14 cellular contexts compared by ENCODE assay signal in genomic region chr2:237465515-237466227, GRCh38. TPM values are rescaled to one million over a fixed set of nuclear protein-coding genes. Genes with fewer than 3 reads are reported as not detected.
DNase-seq lines count a peak whose midpoint lies in the region; ATAC-seq, FAIRE-seq and TF ChIP-seq lines count a peak whose summit lies in the region.
"Had no signal": no experiment of that assay in that cellular context is flagged by ENCODE, and none has a peak within 500 bp of the region (broad histone marks: within the 10 kb centered on the region; RNA-seq: fewer than 3 reads in every experiment).

No MANE protein-coding gene starts in this region.

- H2AFZ ChIP-seq in hepatocyte = no peak overlapping the region

- H3K27me3 ChIP-seq in hepatocyte = no peaks in the 10 kb centered on the region
- H3K27me3 ChIP-seq: ovary, upper lobe of left lung had no signal

- peak overlapping the region; percentile 6 for H3K27ac Mint-ChIP-seq in activated T-helper 17 cell treated with anti-CD3 and anti-CD28 coated beads, Interleukin-2, amount 50 U/mL, for 72 hours
- H3K27ac Mint-ChIP-seq in CD14-positive monocyte = no peak overlapping the region
- H3K27ac Mint-ChIP-seq: CD4-positive, CD25-positive, alpha-beta regulatory T cell had no signal

- H3K79me2 ChIP-seq in hepatocyte = no peaks in the 10 kb centered on the region

- peak overlapping the region; percentile 61 to 83 for H3K27ac ChIP-seq in A549
- H3K27ac ChIP-seq in hepatocyte = peak overlapping the region; percentile 79
- H3K27ac ChIP-seq: KMS-11, ovary, upper lobe of left lung had no signal

- no peaks in the 10 kb centered on the region for H3K9me2 ChIP-seq in hepatocyte (replicated peaks; ENCODE audit: insufficient read depth)

- ATAC-seq in A549 (peak; percentile 68 to 70; a peak in 5 of 6 replicates), HG03280 (IDR thresholded peaks at IDR 0.05; ENCODE audit: unreplicated experiment) (no peak)
- no peak for ATAC-seq in activated T-helper 17 cell treated with anti-CD3 and anti-CD28 coated beads, Interleukin-2, amount 50 U/mL, for 72 hours (replicated peaks)

- H4K20me1 ChIP-seq in hepatocyte (ENCODE audit: insufficient read depth, poor library complexity, severe bottlenecking) = no peaks in the 10 kb centered on the region

- H3K4me1 Mint-ChIP-seq in activated T-helper 17 cell treated with anti-CD3 and anti-CD28 coated beads, Interleukin-2, amount 50 U/mL, for 72 hours = no peaks in the 10 kb centered on the region
- H3K4me1 Mint-ChIP-seq in CD14-positive monocyte = peaks cover 3% of the 10 kb centered on the region
- H3K4me1 Mint-ChIP-seq: immature natural killer cell had no signal

- FAIRE-seq in A549 (lab: Jason Lieb, UNC) = no peak

- TF ChIP-seq CTCF in A549 (IDR thresholded peaks at IDR 0.05) (no peak), hepatocyte (IDR thresholded peaks at IDR 0.05; ENCODE audit: poor library complexity) (no peak), CD14-positive monocyte (IDR thresholded peaks at IDR 0.05) (no peak)

- no peaks in the 10 kb centered on the region for H3K27me3 Mint-ChIP-seq in activated T-helper 17 cell treated with anti-CD3 and anti-CD28 coated beads, Interleukin-2, amount 50 U/mL, for 72 hours
- peaks cover 0 to 4% (median 0%) of the 10 kb centered on the region in 3 donors for H3K27me3 Mint-ChIP-seq in CD14-positive monocyte (ENCODE audit: low read depth in 3 of 3)
- H3K27me3 Mint-ChIP-seq: CD4-positive, CD25-positive, alpha-beta regulatory T cell had no signal

- H3K4me3 ChIP-seq in A549 = no peak overlapping the region
- H3K4me3 ChIP-seq in hepatocyte = no peak overlapping the region
- H3K4me3 ChIP-seq: ovary, upper lobe of left lung had no signal

- intact Hi-C loops in CD14-positive monocyte (cut with micrococcal nuclease) = no loop called here

- no peak for TF ChIP-seq EP300 in A549 (IDR thresholded peaks at IDR 0.05)

- H3K9me3 Mint-ChIP-seq in activated T-helper 17 cell treated with anti-CD3 and anti-CD28 coated beads, Interleukin-2, amount 50 U/mL, for 72 hours = no peaks in the 10 kb centered on the region
- peaks cover 0 to 6% (median 2%) of the 10 kb centered on the region in 7 donors for H3K9me3 Mint-ChIP-seq in CD14-positive monocyte
- H3K9me3 Mint-ChIP-seq: immature natural killer cell had no signal

- peaks cover 15% of the 10 kb centered on the region; the same call in 2 of the 3 replicates for H3K4me1 ChIP-seq in A549
- H3K4me1 ChIP-seq in hepatocyte (ENCODE audit: insufficient read depth) = peaks cover 6% of the 10 kb centered on the region
- H3K4me1 ChIP-seq: upper lobe of left lung had no signal

- TF ChIP-seq RAD21 in A549 (conservative IDR thresholded peaks at IDR 0.05 in 1 of 2, IDR thresholded peaks at IDR 0.05 in 1 of 2) = no peak

- CTCF ChIA-PET in A549 (lab: Yijun Ruan, JAX) = interaction anchor here (0.7 to 2.0 kb wide), 8 partner anchors 9 to 283 kb away, joined by 3 to 10 read pairs (median 4); partner anchors contain the start of gene MLPH

- no peaks in the 10 kb centered on the region for H3K36me3 Mint-ChIP-seq in activated T-helper 17 cell treated with anti-CD3 and anti-CD28 coated beads, Interleukin-2, amount 50 U/mL, for 72 hours (ENCODE audit: low read depth)
- no peaks in the 10 kb centered on the region for H3K36me3 Mint-ChIP-seq in CD14-positive monocyte
- H3K36me3 Mint-ChIP-seq: immature natural killer cell had no signal

- TF ChIP-seq POLR2A in A549 (IDR thresholded peaks at IDR 0.05; ENCODE audit: low read length) = no peak

- H3K9me3 ChIP-seq in A549 (0 out of 3 replicates have a peak, but pooled peaks cover 3% of the 10 kb centered on the region), hepatocyte (ENCODE audit: low read depth) (no peaks in the 10 kb centered on the region)
- H3K9me3 ChIP-seq: ovary, upper lobe of left lung had no signal

- peak overlapping the region; percentile 15; the same call in 1 of the 3 replicates for H3K4me2 ChIP-seq in A549
- no peak overlapping the region for H3K4me2 ChIP-seq in hepatocyte
- H3K4me2 ChIP-seq: KMS-11 had no signal

- H3K4me3 Mint-ChIP-seq in activated T-helper 17 cell treated with anti-CD3 and anti-CD28 coated beads, Interleukin-2, amount 50 U/mL, for 72 hours = no peak overlapping the region
- no peak overlapping the region for H3K4me3 Mint-ChIP-seq in CD14-positive monocyte
- H3K4me3 Mint-ChIP-seq: CD4-positive, CD25-positive, alpha-beta regulatory T cell; immature natural killer cell had no signal

- DNase-seq in A549 (ENCODE audit: low read depth in 1 of 2, low spot score in 1 of 2) (peak in 1 of 2 experiments; percentile 64), HS-5 (ENCODE audit: low read depth) (peak; percentile 88), hepatocyte (ENCODE audit: low spot score) (no peak), T-helper 1 cell (no peak), CD14-positive monocyte (ENCODE audit: low spot score) (no peak)
- no peak for DNase-seq in activated naive CD4-positive, alpha-beta T cell treated with anti-CD3 and anti-CD28 coated beads, Interleukin-2, amount 50 U/mL, for 16 hours
- DNase-seq: CD4-positive, CD25-positive, alpha-beta regulatory T cell; immature natural killer cell; NCI-H526 treated with DMSO at 0.1 percent for 48 hours; ovary; upper lobe of left lung had no signal

- no peaks in the 10 kb centered on the region for H3K36me3 ChIP-seq in hepatocyte (replicated peaks; ENCODE audit: insufficient read depth, low read depth)
- H3K36me3 ChIP-seq: ovary, upper lobe of left lung had no signal

- 84% methylated on average over 19 of the region's 19 CpGs for WGBS in A549 (ENCODE audit: missing lambda C conversion rate)
- WGBS in hepatocyte (ENCODE audit: low lambda C conversion rate, missing lambda C conversion rate) = 88% methylated on average over 18 of the region's 19 CpGs

- POLR2A ChIA-PET in A549 (lab: Yijun Ruan, JAX) = no interaction called here

TF ChIP-seq in A549, 52 proteins besides CTCF, POLR2A, EP300 and RAD21:
- TF ChIP-seq ZFP36 (IDR thresholded peaks at IDR 0.05; ENCODE audit: borderline replicate concordance, partially characterized antibody) = no peak
- TF ChIP-seq CEBPB (IDR thresholded peaks at IDR 0.05) = peak in 1 of 2 experiments; percentile 39; a peak in 1 of 4 replicates
- TF ChIP-seq ESRRA (IDR thresholded peaks at IDR 0.05; ENCODE audit: borderline replicate concordance, low read length) = no peak
- no peak for TF ChIP-seq FOSB (CRISPR knock-in tag; IDR thresholded peaks at IDR 0.05)
- no peak for TF ChIP-seq FOXS1 (CRISPR knock-in tag; IDR thresholded peaks at IDR 0.05)
- TF ChIP-seq KDM5A (IDR thresholded peaks at IDR 0.05) = no peak
- TF ChIP-seq JUN (IDR thresholded peaks at IDR 0.05) = peak in 1 of 2 experiments; percentile 27; a peak in 1 of 5 replicates
- no peak for TF ChIP-seq RFX5 (IDR thresholded peaks at IDR 0.05)
- TF ChIP-seq RNF2 (IDR thresholded peaks at IDR 0.05; ENCODE audit: borderline replicate concordance, low read depth) = no peak
- TF ChIP-seq CHD4 (IDR thresholded peaks at IDR 0.05; ENCODE audit: borderline replicate concordance) = no peak
- no peak for TF ChIP-seq EHF (CRISPR knock-in tag; IDR thresholded peaks at IDR 0.05)
- no peak for TF ChIP-seq KDM1A (IDR thresholded peaks at IDR 0.05; ENCODE audit: low read depth)
- no peak for TF ChIP-seq MAFK (IDR thresholded peaks at IDR 0.05; ENCODE audit: partially characterized antibody)
- TF ChIP-seq NPAS2 (CRISPR knock-in tag; IDR thresholded peaks at IDR 0.05; ENCODE audit: borderline replicate concordance) = no peak
- no peak for TF ChIP-seq MAX (IDR thresholded peaks at IDR 0.05)
- TF ChIP-seq HMGXB4 (CRISPR knock-in tag; IDR thresholded peaks at IDR 0.05; ENCODE audit: borderline replicate concordance) = no peak
- TF ChIP-seq FOSL2 (IDR thresholded peaks at IDR 0.05) = 0 out of 2 replicates have a peak, but pooled peaks have one; percentile 25
- peak; percentile 25; the same call in 1 of the 2 replicates for TF ChIP-seq FOSL2 (CRISPR knock-in tag; IDR thresholded peaks at IDR 0.05)
- TF ChIP-seq CBX8 (IDR thresholded peaks at IDR 0.05) = no peak
- TF ChIP-seq TP53 (CRISPR knock-in tag; IDR thresholded peaks at IDR 0.05) = no peak

RNA-seq across cellular contexts. Expression of gene MLPH, which starts 21.4 kb away (rescaled TPM):
- polyA plus RNA-seq in A549 (2011; rRNA removed) (350 and 419 TPM in 2 replicates), A549 (2017; fragmentation: RNase III; extraction: RNeasy Plus Mini Kit Qiagen cat#74134 plus additional on column Dnase treatment) (184 to 219 TPM (median 218 TPM) in 3 replicates), hepatocyte (5.6 and 6.7 TPM in 2 replicates), CD14-positive monocyte (not detected)
- polyA plus RNA-seq in A549 (2012; cell fraction: cytosol; rRNA removed) = 231 and 238 TPM in 2 replicates
- polyA plus RNA-seq in A549 (2012; cell fraction: nucleus; rRNA removed) = 1,019 and 1,045 TPM in 2 replicates
- 288 and 355 TPM in 2 replicates for polyA minus RNA-seq in A549 (2011; rRNA and poly(A)+ RNA removed)
- total RNA-seq in activated T-helper 17 cell treated with anti-CD3 and anti-CD28 coated beads, Interleukin-2, amount 50 U/mL, for 72 hours = not detected
- 10.0 and 12.3 TPM in 2 replicates for total RNA-seq in hepatocyte
- polyA plus RNA-seq: CD4-positive, CD25-positive, alpha-beta regulatory T cell; immature natural killer cell had no signal

RNA-seq across cellular contexts. Expression of gene COL6A3, which starts 51.7 kb away (rescaled TPM):
- polyA plus RNA-seq in A549 (2011; rRNA removed) (0.20 and 0.28 TPM in 2 replicates), A549 (2017; fragmentation: RNase III; extraction: RNeasy Plus Mini Kit Qiagen cat#74134 plus additional on column Dnase treatment) (0.04 to 0.16 TPM (median 0.10 TPM) in 3 replicates), hepatocyte (70.7 and 80.7 TPM in 2 replicates), CD14-positive monocyte (not detected)
- polyA plus RNA-seq in A549 (2012; cell fraction: cytosol; rRNA removed) = 0.03 and 0.05 TPM in 2 replicates
- polyA plus RNA-seq in A549 (2012; cell fraction: nucleus; rRNA removed) = 0.19 and 0.24 TPM in 2 replicates
- polyA minus RNA-seq in A549 (2011; rRNA and poly(A)+ RNA removed) = 0.37 and 0.97 TPM in 2 replicates
- total RNA-seq in activated T-helper 17 cell treated with anti-CD3 and anti-CD28 coated beads, Interleukin-2, amount 50 U/mL, for 72 hours = 10 to 100 TPM; 10.6 to 30.7 TPM
- 158 and 250 TPM in 2 replicates for total RNA-seq in hepatocyte

Comparison
In these comparisons a context has a peak if more than half of its experiments do, and no peak if none do; other contexts are left out.
1. ATAC-seq: peak in A549 (2 of 2); none in activated T-helper 17 cell treated with anti-CD3 and anti-CD28 coated beads, Interleukin-2, amount 50 U/mL, for 72 hours (single experiment) and HG03280 (single experiment).
2. RNA of gene MLPH, which starts 21.4 kb away (polyA plus RNA-seq): 184 to 1,045 TPM in A549; 5.6 to 6.7 TPM in hepatocyte and not detected in CD14-positive monocyte; every median in the first group is over 10 times any median in the second.
3. RNA of gene COL6A3, which starts 51.7 kb away (polyA plus RNA-seq): 70.7 to 80.7 TPM in hepatocyte; 0.03 to 0.28 TPM in A549 and not detected in CD14-positive monocyte; every median in the first group is over 10 times any median in the second.